ENCODE assay signal across 1 cellular context in genomic region chr22:20571078-20571503, GRCh38.
A peak's percentile ranks its signal among the peaks of the same experiment; 100 is the strongest.
TF ChIP-seq lines count a peak whose summit lies in the region.

No MANE protein-coding gene starts in this region.

TF ChIP-seq in K562, 482 proteins besides CTCF, POLR2A, EP300 and RAD21 (continued from another document):
- TF ChIP-seq, protein P1, sequence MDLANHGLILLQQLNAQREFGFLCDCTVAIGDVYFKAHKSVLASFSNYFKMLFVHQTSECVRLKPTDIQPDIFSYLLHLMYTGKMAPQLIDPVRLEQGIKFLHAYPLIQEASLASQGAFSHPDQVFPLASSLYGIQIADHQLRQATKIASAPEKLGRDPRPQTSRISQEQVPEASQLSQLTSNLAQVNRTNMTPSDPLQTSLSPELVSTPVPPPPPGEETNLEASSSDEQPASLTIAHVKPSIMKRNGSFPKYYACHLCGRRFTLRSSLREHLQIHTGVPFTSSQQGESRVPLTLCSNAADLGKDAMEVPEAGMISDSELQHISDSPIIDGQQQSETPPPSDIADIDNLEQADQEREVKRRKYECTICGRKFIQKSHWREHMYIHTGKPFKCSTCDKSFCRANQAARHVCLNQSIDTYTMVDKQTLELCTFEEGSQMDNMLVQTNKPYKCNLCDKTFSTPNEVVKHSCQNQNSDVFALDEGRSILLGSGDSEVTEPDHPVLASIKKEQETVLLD (IDR thresholded peaks at IDR 0.05) = 0 out of 2 replicates have a peak, but pooled peaks have one; percentile 9
- TF ChIP-seq ZNF282 (CRISPR knock-in tag; IDR thresholded peaks at IDR 0.05) (0 out of 2 replicates have a peak, but pooled peaks have one; percentile 68), ZNF280A (IDR thresholded peaks at IDR 0.05; ENCODE audit: low read depth, partially characterized antibody) (no peak), CBFB (CRISPR knock-in tag; IDR thresholded peaks at IDR 0.05) (peak; percentile 71; the same call in 1 of the 2 replicates), MED1 (CRISPR knock-in tag; IDR thresholded peaks at IDR 0.05; ENCODE audit: borderline replicate concordance) (peak; percentile 89; the same call in 1 of the 2 replicates), PYGO2 (tag; IDR thresholded peaks at IDR 0.05) (no peak), KLF13 (tag; IDR thresholded peaks at IDR 0.05; ENCODE audit: borderline replicate concordance, low read depth) (peak; percentile 55; the same call in 1 of the 2 replicates), SIX5 (IDR thresholded peaks at IDR 0.05; ENCODE audit: borderline replicate concordance in 1 of 2, insufficient read depth in 1 of 2, low read depth in 1 of 2, low read length in 2 of 2) (no peak), ZNF347 (CRISPR knock-in tag; IDR thresholded peaks at IDR 0.05; ENCODE audit: low read depth) (no peak), ZNF561 (CRISPR knock-in tag; conservative IDR thresholded peaks at IDR 0.05) (no peak), ZNF830 (CRISPR knock-in tag; IDR thresholded peaks at IDR 0.05) (peak; percentile 65; the same call in 1 of the 2 replicates), POU5F1 (IDR thresholded peaks at IDR 0.05; ENCODE audit: borderline replicate concordance, low read depth, low read length, partially characterized antibody) (no peak), OTX1 (CRISPR knock-in tag; IDR thresholded peaks at IDR 0.05) (no peak)
- TF ChIP-seq, protein P2, sequence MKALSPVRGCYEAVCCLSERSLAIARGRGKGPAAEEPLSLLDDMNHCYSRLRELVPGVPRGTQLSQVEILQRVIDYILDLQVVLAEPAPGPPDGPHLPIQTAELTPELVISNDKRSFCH (CRISPR knock-in tag; IDR thresholded peaks at IDR 0.05) = no peak
- TF ChIP-seq, protein P2 (tag; IDR thresholded peaks at IDR 0.05) = 0 out of 2 replicates have a peak, but pooled peaks have one; percentile 46
- TF ChIP-seq, protein P3, sequence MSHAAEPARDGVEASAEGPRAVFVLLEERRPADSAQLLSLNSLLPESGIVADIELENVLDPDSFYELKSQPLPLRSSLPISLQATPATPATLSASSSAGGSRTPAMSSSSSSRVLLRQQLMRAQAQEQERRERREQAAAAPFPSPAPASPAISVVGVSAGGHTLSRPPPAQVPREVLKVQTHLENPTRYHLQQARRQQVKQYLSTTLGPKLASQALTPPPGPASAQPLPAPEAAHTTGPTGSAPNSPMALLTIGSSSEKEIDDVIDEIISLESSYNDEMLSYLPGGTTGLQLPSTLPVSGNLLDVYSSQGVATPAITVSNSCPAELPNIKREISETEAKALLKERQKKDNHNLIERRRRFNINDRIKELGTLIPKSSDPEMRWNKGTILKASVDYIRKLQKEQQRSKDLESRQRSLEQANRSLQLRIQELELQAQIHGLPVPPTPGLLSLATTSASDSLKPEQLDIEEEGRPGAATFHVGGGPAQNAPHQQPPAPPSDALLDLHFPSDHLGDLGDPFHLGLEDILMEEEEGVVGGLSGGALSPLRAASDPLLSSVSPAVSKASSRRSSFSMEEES (CRISPR knock-in tag; IDR thresholded peaks at IDR 0.05) = no peak
- TF ChIP-seq, protein P4, sequence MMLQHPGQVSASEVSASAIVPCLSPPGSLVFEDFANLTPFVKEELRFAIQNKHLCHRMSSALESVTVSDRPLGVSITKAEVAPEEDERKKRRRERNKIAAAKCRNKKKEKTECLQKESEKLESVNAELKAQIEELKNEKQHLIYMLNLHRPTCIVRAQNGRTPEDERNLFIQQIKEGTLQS (IDR thresholded peaks at IDR 0.05) = no peak
- TF ChIP-seq, protein P4 (CRISPR knock-in tag; conservative IDR thresholded peaks at IDR 0.05) = no peak
- TF ChIP-seq, protein P5, sequence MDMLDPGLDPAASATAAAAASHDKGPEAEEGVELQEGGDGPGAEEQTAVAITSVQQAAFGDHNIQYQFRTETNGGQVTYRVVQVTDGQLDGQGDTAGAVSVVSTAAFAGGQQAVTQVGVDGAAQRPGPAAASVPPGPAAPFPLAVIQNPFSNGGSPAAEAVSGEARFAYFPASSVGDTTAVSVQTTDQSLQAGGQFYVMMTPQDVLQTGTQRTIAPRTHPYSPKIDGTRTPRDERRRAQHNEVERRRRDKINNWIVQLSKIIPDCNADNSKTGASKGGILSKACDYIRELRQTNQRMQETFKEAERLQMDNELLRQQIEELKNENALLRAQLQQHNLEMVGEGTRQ (CRISPR knock-in tag; IDR thresholded peaks at IDR 0.05) = 0 out of 2 replicates have a peak, but pooled peaks have one; percentile 24
- TF ChIP-seq, protein P6, sequence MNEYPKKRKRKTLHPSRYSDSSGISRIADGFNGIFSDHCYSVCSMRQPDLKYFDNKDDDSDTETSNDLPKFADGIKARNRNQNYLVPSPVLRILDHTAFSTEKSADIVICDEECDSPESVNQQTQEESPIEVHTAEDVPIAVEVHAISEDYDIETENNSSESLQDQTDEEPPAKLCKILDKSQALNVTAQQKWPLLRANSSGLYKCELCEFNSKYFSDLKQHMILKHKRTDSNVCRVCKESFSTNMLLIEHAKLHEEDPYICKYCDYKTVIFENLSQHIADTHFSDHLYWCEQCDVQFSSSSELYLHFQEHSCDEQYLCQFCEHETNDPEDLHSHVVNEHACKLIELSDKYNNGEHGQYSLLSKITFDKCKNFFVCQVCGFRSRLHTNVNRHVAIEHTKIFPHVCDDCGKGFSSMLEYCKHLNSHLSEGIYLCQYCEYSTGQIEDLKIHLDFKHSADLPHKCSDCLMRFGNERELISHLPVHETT (CRISPR knock-in tag; conservative IDR thresholded peaks at IDR 0.05 in 1 of 2, IDR thresholded peaks at IDR 0.05 in 1 of 2) = peak in 1 of 2 experiments; percentile 96; a peak in 1 of 4 replicates
- TF ChIP-seq, protein P7, sequence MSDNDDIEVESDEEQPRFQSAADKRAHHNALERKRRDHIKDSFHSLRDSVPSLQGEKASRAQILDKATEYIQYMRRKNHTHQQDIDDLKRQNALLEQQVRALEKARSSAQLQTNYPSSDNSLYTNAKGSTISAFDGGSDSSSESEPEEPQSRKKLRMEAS (CRISPR knock-in tag; IDR thresholded peaks at IDR 0.05) = peak; percentile 44; the same call in 1 of the 2 replicates
